8 cellular contexts compared by ENCODE assay signal in the genomic region with DNA sequence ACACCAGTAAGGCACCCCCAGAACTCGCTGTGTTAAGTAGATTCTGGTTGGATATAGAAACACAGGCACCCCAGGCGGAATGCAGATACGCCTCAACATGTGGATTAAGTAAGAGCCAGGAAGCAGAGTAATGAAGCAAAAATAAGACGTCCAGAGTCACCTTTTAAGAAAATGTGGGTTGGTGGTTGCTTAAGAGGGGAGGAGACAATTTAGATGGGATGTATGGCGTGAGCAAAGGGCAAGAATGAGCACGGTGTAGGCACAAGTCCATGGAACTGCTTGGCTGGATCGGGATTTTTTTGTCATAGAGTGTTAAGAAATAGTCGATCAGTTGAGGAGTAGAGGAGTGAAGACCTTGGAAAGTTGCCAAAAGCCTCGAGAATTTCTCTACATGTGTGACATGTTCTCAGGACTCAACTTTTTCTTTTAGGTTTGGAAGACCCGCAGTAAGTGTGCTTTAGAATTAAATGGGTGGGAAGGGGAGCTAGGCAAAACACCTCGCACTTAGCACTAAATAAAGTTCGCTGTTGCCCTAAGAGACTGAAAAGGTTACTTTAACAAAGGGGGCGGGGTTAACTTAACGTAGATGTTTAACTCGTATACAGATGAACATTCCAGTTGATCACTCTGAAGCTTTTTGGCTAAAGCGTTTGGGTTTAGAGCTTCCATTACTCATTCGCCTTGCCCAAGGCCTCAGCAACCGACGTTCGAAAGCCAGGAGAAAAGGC. TPM values are rescaled to one million over a fixed set of nuclear protein-coding genes. Genes with fewer than 3 reads are reported as not detected.
A peak's percentile ranks its signal among the peaks of the same experiment; 100 is the strongest.
DNase-seq lines count a peak whose midpoint lies in the region; ATAC-seq and TF ChIP-seq lines count a peak whose summit lies in the region.

No MANE protein-coding gene starts in this region.

- peaks cover 15% of the 10 kb centered on the region for H3K36me3 Mint-ChIP-seq in natural killer cell treated with Interleukin-12 subunit alpha and Interleukin-12 subunit beta and Interleukin-15 and Interleukin-18, amount 100 ng/mL, for 72 hours

- H3K9me3 ChIP-seq in colonic mucosa = no peaks in the 10 kb centered on the region

- TF ChIP-seq CTCF in colonic mucosa (IDR thresholded peaks at IDR 0.05) (no peak), GM13977 (IDR thresholded peaks at IDR 0.05; ENCODE audit: extremely low read depth, insufficient read depth, missing control alignments) (no peak)

- H3K4me3 ChIP-seq in colonic mucosa = peak overlapping the region; percentile 94

- H3K27ac Mint-ChIP-seq in natural killer cell treated with Interleukin-12 subunit alpha and Interleukin-12 subunit beta and Interleukin-15 and Interleukin-18, amount 100 ng/mL, for 72 hours = peak overlapping the region; percentile 95 to 97

- in situ Hi-C loops in GM13977 (cut with MboI; ENCODE audit: low pct_unique_long_range_greater_than_20kb, low sequenced_read_pairs, unreplicated experiment) = loop anchor here (25.0 kb wide), 3 partner anchors 169 to 406 kb away; a partner anchor contains a TSS

- no peaks in the 10 kb centered on the region for H3K36me3 ChIP-seq in colonic mucosa

- DNase-seq in GM19238 (ENCODE audit: insufficient read length, low spot score) = peak; percentile 31
- peak; percentile 55 for DNase-seq in NCI-H2227 treated with DMSO at 0.1 percent for 48 hours (lab: John Stamatoyannopoulos, UW)
- peak; percentile 32 for DNase-seq in colonic mucosa
- DNase-seq in natural killer cell treated with Interleukin-12 subunit alpha and Interleukin-12 subunit beta and Interleukin-15 and Interleukin-18, amount 100 ng/mL, for 72 hours (ENCODE audit: low spot score) = no peak
- DNase-seq in NCI-H2029 treated with DMSO at 0.1 percent for 48 hours (lab: John Stamatoyannopoulos, UW) = no peak
- no peak for DNase-seq in GM13977 (ENCODE audit: low spot score)

- H3K4me1 Mint-ChIP-seq in natural killer cell treated with Interleukin-12 subunit alpha and Interleukin-12 subunit beta and Interleukin-15 and Interleukin-18, amount 100 ng/mL, for 72 hours (ENCODE audit: low read depth in 2 of 2) = peaks cover 31 to 53% of the 10 kb centered on the region in 2 donors

- ATAC-seq in natural killer cell treated with Interleukin-12 subunit alpha and Interleukin-12 subunit beta and Interleukin-15 and Interleukin-18, amount 100 ng/mL, for 72 hours = peak; percentile 65 to 73
- ATAC-seq in HG02610 (IDR thresholded peaks at IDR 0.05; ENCODE audit: unreplicated experiment) = no peak
- no peak for ATAC-seq in HG03097 (IDR thresholded peaks at IDR 0.05; ENCODE audit: low FRiP score, unreplicated experiment)

- H3K27me3 Mint-ChIP-seq in natural killer cell treated with Interleukin-12 subunit alpha and Interleukin-12 subunit beta and Interleukin-15 and Interleukin-18, amount 100 ng/mL, for 72 hours = no peaks in the 10 kb centered on the region

- no peaks in the 10 kb centered on the region for H3K9me3 Mint-ChIP-seq in natural killer cell treated with Interleukin-12 subunit alpha and Interleukin-12 subunit beta and Interleukin-15 and Interleukin-18, amount 100 ng/mL, for 72 hours

- peak overlapping the region; percentile 99 for H3K27ac ChIP-seq in colonic mucosa

- H3K4me3 Mint-ChIP-seq in natural killer cell treated with Interleukin-12 subunit alpha and Interleukin-12 subunit beta and Interleukin-15 and Interleukin-18, amount 100 ng/mL, for 72 hours = peak overlapping the region; percentile 94

- no peaks in the 10 kb centered on the region for H3K27me3 ChIP-seq in colonic mucosa

- intact Hi-C loops in colonic mucosa (cut with DNase I) = loop anchor here (5.0 kb wide), 1 partner anchor 411 kb away; a partner anchor contains a TSS

- H3K9ac ChIP-seq in colonic mucosa (ENCODE audit: low read depth in 2 of 2, low read length in 2 of 2) = peak overlapping the region in 1 of 2 donors; percentile 46

- peaks cover 6% of the 10 kb centered on the region for H3K4me1 ChIP-seq in colonic mucosa

RNA-seq across cellular contexts. Expression of a gene that starts 0.7 kb away (rescaled TPM):
- 10 to 100 TPM; 12.8 to 16.5 TPM for total RNA-seq in colonic mucosa
- 10 to 100 TPM; 36.1 to 79.1 TPM for total RNA-seq in natural killer cell treated with Interleukin-12 subunit alpha and Interleukin-12 subunit beta and Interleukin-15 and Interleukin-18, amount 100 ng/mL, for 72 hours

Comparison
In these comparisons a context has a peak if more than half of its experiments do, and no peak if none do; other contexts are left out.
1. DNase-seq: peak in GM19238 (single experiment), NCI-H2227 treated with DMSO at 0.1 percent for 48 hours (single experiment) and colonic mucosa (single experiment); none in natural killer cell treated with Interleukin-12 subunit alpha and Interleukin-12 subunit beta and Interleukin-15 and Interleukin-18, amount 100 ng/mL, for 72 hours (single experiment), NCI-H2029 treated with DMSO at 0.1 percent for 48 hours (single experiment) and GM13977 (single experiment).
2. ATAC-seq: peak in natural killer cell treated with Interleukin-12 subunit alpha and Interleukin-12 subunit beta and Interleukin-15 and Interleukin-18, amount 100 ng/mL, for 72 hours (2 of 2); none in HG02610 (single experiment) and HG03097 (single experiment).